ENCODE assay signal across 9 cellular contexts in genomic region chr6:16947461-16948159, GRCh38.
A peak's percentile ranks its signal among the peaks of the same experiment; 100 is the strongest.
DNase-seq lines count a peak whose midpoint lies in the region; ATAC-seq, FAIRE-seq and TF ChIP-seq lines count a peak whose summit lies in the region.
"Had no signal": no experiment of that assay in that cellular context is flagged by ENCODE, and none has a peak within 500 bp of the region (broad histone marks: within the 10 kb centered on the region; RNA-seq: fewer than 3 reads in every experiment).

No MANE protein-coding gene starts in this region.

- H3K4me3 ChIP-seq in A673 (ENCODE audit: low read depth, low read length, poor library complexity, severe bottlenecking), result peak overlapping the region; percentile 12
- H3K4me3 ChIP-seq in Jurkat, Clone E6-1 (ENCODE audit: low read length), result no peak overlapping the region
- H3K4me3 ChIP-seq: tibial artery had no signal

- BruUV-seq in A673 (replicated peaks; lab: Mats Ljungman, UMichigan), result no TSS peak

- H3K27me3 ChIP-seq in A673 (replicated peaks; ENCODE audit: insufficient read depth, low read depth, low read length, poor library complexity), result no peaks in the 10 kb centered on the region
- H3K27me3 ChIP-seq: tibial artery had no signal

- H3K36me3 ChIP-seq in A673 (ENCODE audit: insufficient read depth, low read length, poor library complexity, severe bottlenecking), result no peaks in the 10 kb centered on the region
- H3K36me3 ChIP-seq: tibial artery had no signal

- DNase-seq in A673 (ENCODE audit: low spot score), result peak; percentile 98
- DNase-seq in Jurkat, Clone E6-1 (ENCODE audit: low read depth, low spot score), result peak; percentile 3
- peak; percentile 81 for DNase-seq in amniotic stem cell (lab: John Stamatoyannopoulos, UW)
- peak; percentile 91 for DNase-seq in left kidney (ENCODE audit: low read depth, low spot score)
- no peak for DNase-seq in ACHN
- no peak for DNase-seq in frontal cortex (ENCODE audit: low spot score in 2 of 2)
- no peak for DNase-seq in hepatic stellate cell (ENCODE audit: low spot score)

- in situ Hi-C loops in ACHN (cut with HindIII; ENCODE audit: low pct_ligation_motif_present, low pct_unique_long_range_greater_than_20kb, low sequenced_read_pairs), result no loop called here

- no peak for TF ChIP-seq CTCF in A673 (conservative IDR thresholded peaks at IDR 0.05; ENCODE audit: low read depth, low read length)

- peak overlapping the region; percentile 97 for H3K27ac ChIP-seq in A673 (ENCODE audit: low read depth, low read length, poor library complexity, severe bottlenecking)

- H3K4me1 ChIP-seq in A673 (ENCODE audit: insufficient read depth, low read length, poor library complexity, severe bottlenecking), result peaks cover 47% of the 10 kb centered on the region

- FAIRE-seq in frontal cortex (lab: Jason Lieb, UNC), result no peak

- intact Hi-C loops in A673 (cut with micrococcal nuclease; ENCODE audit: unreplicated experiment), result loop anchor here (1.0 kb wide), 2 partner anchors 17 to 96 kb away; no protein-coding TSS in a partner anchor

- POLR2A ChIA-PET in A673 (lab: Charles Lee; ENCODE audit: low non-redundant PET), result no interaction called here

- CTCF ChIA-PET in A673 (lab: Charles Lee), result interaction anchor here (0.6 kb wide), 1 partner anchor 558 kb away, joined by 3 read pairs; no protein-coding TSS in a partner anchor

- H3K9me3 ChIP-seq in A673 (ENCODE audit: low read depth, low read length, poor library complexity, severe bottlenecking), result no peaks in the 10 kb centered on the region
- H3K9me3 ChIP-seq: tibial artery had no signal

- no peak for ATAC-seq in GM21360 (IDR thresholded peaks at IDR 0.05; ENCODE audit: unreplicated experiment)

Comparison
In these comparisons a context has a peak if more than half of its experiments do, and no peak if none do; other contexts are left out.
1. DNase-seq: peak in A673 (single experiment), Jurkat, Clone E6-1 (single experiment), amniotic stem cell (single experiment) and left kidney (single experiment); none in ACHN (single experiment), frontal cortex (0 of 2) and hepatic stellate cell (single experiment).